8 cellular contexts compared by ENCODE assay signal in the genomic region with DNA sequence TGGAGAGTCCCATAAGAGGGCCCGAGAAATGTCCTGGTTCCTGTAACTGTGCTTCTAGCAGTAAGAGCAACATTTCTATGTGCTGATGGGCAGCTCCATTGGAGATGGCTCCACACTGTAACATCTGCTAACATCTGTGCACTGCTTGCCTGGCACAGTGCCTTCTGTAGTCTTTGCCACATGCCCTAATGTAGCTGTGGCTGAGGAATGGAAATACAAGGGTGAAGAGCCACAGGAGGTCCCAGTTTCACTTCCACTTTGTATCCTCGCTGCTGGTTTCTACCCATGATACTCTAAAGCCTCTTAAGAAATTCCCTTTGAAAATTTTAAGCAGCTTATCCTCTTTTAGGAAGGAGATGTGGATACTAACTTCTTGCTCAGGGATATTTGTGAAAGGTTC.
DNase-seq lines count a peak whose midpoint lies in the region; ATAC-seq and TF ChIP-seq lines count a peak whose summit lies in the region.

No MANE protein-coding gene starts in this region.

- H3K9me3 Mint-ChIP-seq in natural killer cell treated with Interleukin-12 subunit alpha and Interleukin-12 subunit beta and Interleukin-15 and Interleukin-18, amount 100 ng/mL, for 72 hours, result no peaks in the 10 kb centered on the region
- H3K9me3 Mint-ChIP-seq in Calu3 (ENCODE audit: low read depth, unreplicated experiment), result no peaks in the 10 kb centered on the region

- H3K27ac Mint-ChIP-seq in natural killer cell treated with Interleukin-12 subunit alpha and Interleukin-12 subunit beta and Interleukin-15 and Interleukin-18, amount 100 ng/mL, for 72 hours, result no peak overlapping the region
- H3K27ac Mint-ChIP-seq in Calu3 (ENCODE audit: unreplicated experiment), result no peak overlapping the region

- no peak overlapping the region for H3K27ac ChIP-seq in foreskin keratinocyte

- ATAC-seq in GM21390 (IDR thresholded peaks at IDR 0.05; ENCODE audit: unreplicated experiment) (peak; percentile 96), HG03460 (IDR thresholded peaks at IDR 0.05; ENCODE audit: unreplicated experiment) (peak; percentile 86), foreskin keratinocyte (no peak)
- no peak for ATAC-seq in natural killer cell treated with Interleukin-12 subunit alpha and Interleukin-12 subunit beta and Interleukin-15 and Interleukin-18, amount 100 ng/mL, for 72 hours

- DNase-seq in GM06990 (ENCODE audit: extremely low read depth, insufficient read length), result peak; percentile 31
- peak; percentile 47 for DNase-seq in fibroblast of peridontal ligament (ENCODE audit: extremely low read depth)
- DNase-seq in natural killer cell treated with Interleukin-12 subunit alpha and Interleukin-12 subunit beta and Interleukin-15 and Interleukin-18, amount 100 ng/mL, for 72 hours (ENCODE audit: low spot score), result no peak
- DNase-seq in Calu3, result no peak
- no peak for DNase-seq in dedifferentiated amniotic fluid mesenchymal stem cell (ENCODE audit: extremely low spot score)
- no peak for DNase-seq in foreskin keratinocyte

- intact Hi-C loops in Calu3 (cut with micrococcal nuclease; ENCODE audit: unreplicated experiment), result no loop called here

- no peak overlapping the region for H3K4me3 ChIP-seq in GM06990 (replicated peaks; ENCODE audit: low read depth, low read length)

- no peaks in the 10 kb centered on the region for H3K4me1 Mint-ChIP-seq in natural killer cell treated with Interleukin-12 subunit alpha and Interleukin-12 subunit beta and Interleukin-15 and Interleukin-18, amount 100 ng/mL, for 72 hours (ENCODE audit: low read depth in 2 of 2)
- no peaks in the 10 kb centered on the region for H3K4me1 Mint-ChIP-seq in Calu3 (ENCODE audit: low read depth, unreplicated experiment)

- no peaks in the 10 kb centered on the region for H3K36me3 Mint-ChIP-seq in natural killer cell treated with Interleukin-12 subunit alpha and Interleukin-12 subunit beta and Interleukin-15 and Interleukin-18, amount 100 ng/mL, for 72 hours
- no peaks in the 10 kb centered on the region for H3K36me3 Mint-ChIP-seq in Calu3 (ENCODE audit: insufficient read depth, unreplicated experiment)

- H3K27me3 ChIP-seq in GM06990 (replicated peaks; ENCODE audit: control insufficient read depth, insufficient read depth, low read length) (no peaks in the 10 kb centered on the region), foreskin keratinocyte (no peaks in the 10 kb centered on the region)

- TF ChIP-seq CTCF in GM06990 (IDR thresholded peaks at IDR 0.05; ENCODE audit: insufficient read depth, low read length, poor library complexity, severe bottlenecking), result no peak
- no peak for TF ChIP-seq CTCF in Calu3 (IDR thresholded peaks at IDR 0.05; ENCODE audit: unreplicated experiment)
- TF ChIP-seq CTCF in foreskin keratinocyte (conservative IDR thresholded peaks at IDR 0.05), result no peak

- peaks cover 14% of the 10 kb centered on the region for H3K4me1 ChIP-seq in foreskin keratinocyte

- H3K4me3 Mint-ChIP-seq in natural killer cell treated with Interleukin-12 subunit alpha and Interleukin-12 subunit beta and Interleukin-15 and Interleukin-18, amount 100 ng/mL, for 72 hours, result no peak overlapping the region
- no peak overlapping the region for H3K4me3 Mint-ChIP-seq in Calu3 (ENCODE audit: low read depth, unreplicated experiment)

- H3K36me3 ChIP-seq in GM06990 (ENCODE audit: control insufficient read depth, insufficient read depth, low read length), result no peaks in the 10 kb centered on the region

- CTCF ChIA-PET in Calu3 (lab: Charles Lee), result no interaction called here

- H3K27me3 Mint-ChIP-seq in natural killer cell treated with Interleukin-12 subunit alpha and Interleukin-12 subunit beta and Interleukin-15 and Interleukin-18, amount 100 ng/mL, for 72 hours, result no peaks in the 10 kb centered on the region
- H3K27me3 Mint-ChIP-seq in Calu3 (ENCODE audit: unreplicated experiment), result no peaks in the 10 kb centered on the region

- BruUV-seq in Calu3 (replicated peaks; lab: Mats Ljungman, UMichigan), result no TSS peak

Comparison
In these comparisons a context has a peak if more than half of its experiments do, and no peak if none do; other contexts are left out.
1. DNase-seq: peak in GM06990 (single experiment) and fibroblast of peridontal ligament (single experiment); none in natural killer cell treated with Interleukin-12 subunit alpha and Interleukin-12 subunit beta and Interleukin-15 and Interleukin-18, amount 100 ng/mL, for 72 hours (single experiment), Calu3 (single experiment), dedifferentiated amniotic fluid mesenchymal stem cell (single experiment) and foreskin keratinocyte (0 of 2).
2. ATAC-seq: peak in GM21390 (single experiment) and HG03460 (single experiment); none in natural killer cell treated with Interleukin-12 subunit alpha and Interleukin-12 subunit beta and Interleukin-15 and Interleukin-18, amount 100 ng/mL, for 72 hours (0 of 2) and foreskin keratinocyte (single experiment).